ENCODE assay signal across 18 cellular contexts in the genomic region with DNA sequence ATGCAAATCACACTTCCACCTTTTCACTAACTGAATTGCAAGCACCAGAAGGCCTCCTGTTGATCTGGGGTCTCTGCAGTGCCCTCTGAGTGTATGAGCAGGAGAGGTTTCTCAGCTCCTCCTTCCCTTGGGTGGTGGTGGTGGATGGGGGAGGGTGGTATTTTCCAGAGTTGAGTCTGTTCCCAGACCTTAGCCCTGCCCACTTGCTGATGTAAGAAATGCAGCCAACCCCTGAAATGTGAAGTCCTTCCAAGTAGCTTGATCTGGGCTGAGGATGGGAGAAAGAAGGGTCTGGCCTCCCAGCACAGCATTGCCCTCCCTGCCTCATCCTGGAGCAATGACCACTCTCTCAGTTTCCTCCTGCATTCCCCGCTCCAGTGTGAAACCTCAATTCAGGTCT. TPM values are rescaled to one million over a fixed set of nuclear protein-coding genes. Genes with fewer than 3 reads are reported as not detected.
DNase-seq lines count a peak whose midpoint lies in the region; ATAC-seq and TF ChIP-seq lines count a peak whose summit lies in the region.
"Had no signal": no experiment of that assay in that cellular context is flagged by ENCODE, and none has a peak within 500 bp of the region (broad histone marks: within the 10 kb centered on the region; RNA-seq: fewer than 3 reads in every experiment).

No MANE protein-coding gene starts in this region.

- intact Hi-C loops in left ventricle myocardium superior (cut with micrococcal nuclease) = no loop called here
- intact Hi-C loops in natural killer cell (cut with micrococcal nuclease) = loop anchor here (10.0 kb wide), 2 partner anchors 197 to 237 kb away; partner anchors contain the start of genes PDZK1IP1 and TAL1

- H3K27ac Mint-ChIP-seq in HFFc6 (peak overlapping the region; percentile 60; the same call in 1 of the 2 replicates), natural killer cell (no peak overlapping the region)
- H3K27ac Mint-ChIP-seq: activated T-cell treated with anti-CD3 and anti-CD28 coated beads, Interleukin-2, amount 50 U/mL, for 72 hours; memory B cell had no signal

- H3K4me3 ChIP-seq in AG10803 (ENCODE audit: low read length) = no peak overlapping the region
- H3K4me3 ChIP-seq in brain microvascular endothelial cell (ENCODE audit: low read depth, low read length) = no peak overlapping the region
- H3K4me3 ChIP-seq: hepatocyte had no signal

- no peaks in the 10 kb centered on the region for H3K27me3 ChIP-seq in brain microvascular endothelial cell (replicated peaks)

- no peaks in the 10 kb centered on the region for H3K36me3 ChIP-seq in brain microvascular endothelial cell (replicated peaks)
- H3K36me3 ChIP-seq: BE2C, stomach had no signal

- DNase-seq in AG10803 (ENCODE audit: low read depth) (peak; percentile 78), HFFc6 (peak; percentile 45), brain microvascular endothelial cell (peak; percentile 68), iris pigment epithelial cell (ENCODE audit: low read depth) (peak; percentile 90), left ventricle myocardium superior (no peak), natural killer cell (no peak)
- DNase-seq: activated T-cell treated with anti-CD3 and anti-CD28 coated beads, Interleukin-2, amount 50 U/mL, for 72 hours; BE2C; effector memory CD8-positive, alpha-beta T cell; NCI-H2029 treated with DMSO at 0.1 percent for 48 hours; stimulated activated CD4-positive, alpha-beta T cell treated with anti-CD3 and anti-CD28 coated beads, Interleukin-4, amount 100 ng/mL, for 24 hours; stomach had no signal

- H3K27ac ChIP-seq in brain microvascular endothelial cell = peak overlapping the region; percentile 7
- H3K27ac ChIP-seq: hepatocyte, stomach had no signal

- in situ Hi-C loops in brain microvascular endothelial cell (cut with HindIII; ENCODE audit: low pct_ligation_motif_present, low sequenced_read_pairs) = no loop called here

- H3K9me3 Mint-ChIP-seq in HFFc6 = no peaks in the 10 kb centered on the region
- no peaks in the 10 kb centered on the region for H3K9me3 Mint-ChIP-seq in natural killer cell
- H3K9me3 Mint-ChIP-seq: activated T-cell treated with anti-CD3 and anti-CD28 coated beads, Interleukin-2, amount 50 U/mL, for 72 hours; effector memory CD8-positive, alpha-beta T cell; memory B cell had no signal

- ATAC-seq in left ventricle myocardium superior (no peak), GM18519 (IDR thresholded peaks at IDR 0.05; ENCODE audit: low FRiP score, unreplicated experiment) (no peak), GM21390 (IDR thresholded peaks at IDR 0.05; ENCODE audit: unreplicated experiment) (no peak), natural killer cell (no peak)
- ATAC-seq: activated T-cell treated with anti-CD3 and anti-CD28 coated beads, Interleukin-2, amount 50 U/mL, for 72 hours; effector memory CD8-positive, alpha-beta T cell had no signal

- no peak for TF ChIP-seq CTCF in AG10803 (conservative IDR thresholded peaks at IDR 0.05; ENCODE audit: low read length)
- TF ChIP-seq CTCF in HFFc6 (IDR thresholded peaks at IDR 0.05) = no peak
- no peak for TF ChIP-seq CTCF in brain microvascular endothelial cell (IDR thresholded peaks at IDR 0.05; ENCODE audit: low read depth, low read length, missing control alignments)
- TF ChIP-seq CTCF in natural killer cell (IDR thresholded peaks at IDR 0.05) = no peak

- no peaks in the 10 kb centered on the region; the same call in 1 of the 2 replicates for H3K27me3 Mint-ChIP-seq in HFFc6 (ENCODE audit: insufficient read depth)
- H3K27me3 Mint-ChIP-seq in natural killer cell (ENCODE audit: low read depth in 2 of 2) = peaks cover 6 to 20% of the 10 kb centered on the region in 2 donors
- H3K27me3 Mint-ChIP-seq: effector memory CD8-positive, alpha-beta T cell had no signal

- H3K36me3 Mint-ChIP-seq in HFFc6 (ENCODE audit: low read depth) (no peaks in the 10 kb centered on the region), natural killer cell (no peaks in the 10 kb centered on the region)
- H3K36me3 Mint-ChIP-seq: memory B cell had no signal

- H3K4me1 Mint-ChIP-seq in HFFc6 (ENCODE audit: low read depth) (peaks cover 46% of the 10 kb centered on the region), natural killer cell (peaks cover 47 to 54% of the 10 kb centered on the region in 2 donors)

- H3K4me3 Mint-ChIP-seq in HFFc6 (no peak overlapping the region), natural killer cell (no peak overlapping the region)
- H3K4me3 Mint-ChIP-seq: effector memory CD8-positive, alpha-beta T cell; memory B cell had no signal

RNA-seq across cellular contexts. Expression of gene FOXD2, which starts 6.3 kb away (rescaled TPM):
- under 1 TPM; 0.19 to 0.31 (median 0.21) TPM for total RNA-seq in HFFc6 (2021; fragmentation: NEBNext Ultra II Directional; extraction: Animal tissue kit (Norgen Biotek cat#: 25700))
- total RNA-seq in left ventricle myocardium superior (not detected), natural killer cell (1 to 10 TPM in 2 of 3 donors, under 1 TPM in 1; 0.49 to 1.4 (median 1.1) TPM)

RNA-seq across cellular contexts. Expression of gene FOXE3, which starts 15.4 kb away (rescaled TPM):
- total RNA-seq in HFFc6 (2021; fragmentation: NEBNext Ultra II Directional; extraction: Animal tissue kit (Norgen Biotek cat#: 25700)) = not detected
- not detected for total RNA-seq in left ventricle myocardium superior
- not detected for total RNA-seq in natural killer cell
- total RNA-seq: activated T-cell treated with anti-CD3 and anti-CD28 coated beads, Interleukin-2, amount 50 U/mL, for 72 hours; aorta; hepatocyte; pulmonary artery endothelial cell; stomach had no signal

Comparison
In these comparisons a context has a peak if more than half of its experiments do, and no peak if none do; other contexts are left out.
1. DNase-seq: peak in AG10803 (single experiment), HFFc6 (single experiment), brain microvascular endothelial cell (single experiment) and iris pigment epithelial cell (single experiment); none in left ventricle myocardium superior (single experiment) and natural killer cell (single experiment).